25 cellular contexts compared by ENCODE assay signal in the genomic region with DNA sequence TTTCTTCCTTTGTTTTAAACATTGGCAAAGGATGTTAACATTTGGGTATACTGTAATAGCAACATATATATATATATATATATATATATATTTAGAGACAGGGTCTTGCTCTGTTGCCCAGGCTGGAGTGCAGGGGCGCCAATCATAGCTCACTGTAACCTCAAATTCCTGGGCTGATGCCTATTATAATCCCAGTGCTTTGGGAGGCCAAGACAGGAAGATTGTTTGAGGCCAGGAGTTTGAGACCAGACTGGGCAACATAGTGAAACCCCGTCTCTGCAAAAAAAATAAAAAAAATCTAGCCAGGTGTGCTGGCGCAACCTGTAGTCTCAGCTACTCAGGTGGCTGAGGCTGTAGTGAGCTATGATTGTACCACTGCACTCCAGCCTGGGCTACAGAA. TPM values are rescaled to one million over a fixed set of nuclear protein-coding genes. Genes with fewer than 3 reads are reported as not detected.
"Had no signal": no experiment of that assay in that cellular context is flagged by ENCODE, and none has a peak within 500 bp of the region (broad histone marks: within the 10 kb centered on the region; RNA-seq: fewer than 3 reads in every experiment).

No MANE protein-coding gene starts in this region.

- H3K27me3 ChIP-seq: colonic mucosa, dorsolateral prefrontal cortex, esophagus muscularis mucosa, esophagus squamous epithelium, gastrocnemius medialis, gastroesophageal sphincter, heart left ventricle, heart right ventricle, hepatocyte had no signal

- ATAC-seq: effector memory CD8-positive, alpha-beta T cell; esophagus mucosa; gastrocnemius medialis; gastroesophageal sphincter; heart left ventricle; heart right ventricle had no signal

- H3K27ac ChIP-seq: colonic mucosa, coronary artery, dorsolateral prefrontal cortex, epithelial cell of prostate, esophagus muscularis mucosa, esophagus squamous epithelium, gastrocnemius medialis, gastroesophageal sphincter, hepatocyte had no signal

- DNase-seq: colonic mucosa; cortex of kidney; dermis blood vessel endothelial cell; dorsolateral prefrontal cortex; effector CD4-positive, alpha-beta T cell; effector CD8-positive, alpha-beta T cell; effector memory CD4-positive, alpha-beta T cell; effector memory CD8-positive, alpha-beta T cell; endodermal cell; erythroblast; esophagus squamous epithelium; foreskin fibroblast; foreskin melanocyte; gastrocnemius medialis; glutamatergic neuron; head of caudate nucleus; heart left ventricle; heart right ventricle had no signal

- H3K36me3 ChIP-seq: colonic mucosa had no signal

- H3K9me3 ChIP-seq: colonic mucosa, esophagus muscularis mucosa, esophagus squamous epithelium, gastrocnemius medialis, gastroesophageal sphincter, heart left ventricle, heart right ventricle had no signal

- H3K4me3 ChIP-seq: colonic mucosa, coronary artery, dorsolateral prefrontal cortex, esophagus muscularis mucosa, esophagus squamous epithelium, gastrocnemius medialis, gastroesophageal sphincter, heart left ventricle, heart right ventricle, hepatocyte had no signal

RNA-seq across cellular contexts. Expression of gene SPTBN4, which starts 6.6 kb away (rescaled TPM):
- total RNA-seq: endothelial cell of umbilical vein had no signal
